8 cellular contexts compared by ENCODE assay signal in genomic region chr9:137454145-137454505, GRCh38. TPM values are rescaled to one million over a fixed set of nuclear protein-coding genes. Genes with fewer than 3 reads are reported as not detected.
DNase-seq lines count a peak whose midpoint lies in the region; ATAC-seq, FAIRE-seq and TF ChIP-seq lines count a peak whose summit lies in the region.

No MANE protein-coding gene starts in this region.

- H4K20me1 ChIP-seq in keratinocyte (ENCODE audit: control insufficient read depth, extremely low read depth, insufficient read depth, low read length): no peaks in the 10 kb centered on the region

- H3K4me1 ChIP-seq in HUES64 (ENCODE audit: insufficient read depth, low read length) (peaks cover 14% of the 10 kb centered on the region; the same call in 1 of the 2 replicates), ascending aorta (peaks cover 36 to 40% of the 10 kb centered on the region in 2 donors), keratinocyte (ENCODE audit: control insufficient read depth, extremely low read depth, insufficient read depth, low read length) (peaks cover 14% of the 10 kb centered on the region)

- intact Hi-C loops in ascending aorta (cut with DNase I): loop anchor here (10.0 kb wide), 1 partner anchor 151 kb away; the partner anchor contains the start of gene ARRDC1

- H3K4me3 ChIP-seq in HUES64 (ENCODE audit: low read length): peak overlapping the region; percentile 53
- peak overlapping the region; percentile 10 to 39 for H3K4me3 ChIP-seq in ascending aorta
- H3K4me3 ChIP-seq in keratinocyte (ENCODE audit: control insufficient read depth in 2 of 3, extremely low read depth in 1 of 3, insufficient read depth in 2 of 3, low read depth in 1 of 3, low read length in 3 of 3): peak overlapping the region; percentile 30 to 52 (median 51)

- H3K9me3 ChIP-seq in HUES64 (ENCODE audit: insufficient read depth, low read depth, low read length) (no peaks in the 10 kb centered on the region), ascending aorta (no peaks in the 10 kb centered on the region), keratinocyte (ENCODE audit: control insufficient read depth, low read depth, low read length) (no peaks in the 10 kb centered on the region)

- WGBS in HUES64: 5% methylated on average over 19 of the region's 21 CpGs

- peaks cover 7% of the 10 kb centered on the region for H3K79me2 ChIP-seq in keratinocyte (ENCODE audit: control insufficient read depth, insufficient read depth, low read length)

- H3K4me2 ChIP-seq in keratinocyte (ENCODE audit: control insufficient read depth, extremely low read depth, insufficient read depth, low read depth, low read length): peak overlapping the region; percentile 66

- H3K36me3 Mint-ChIP-seq in stimulated activated effector memory CD8-positive, alpha-beta T cell treated with anti-CD3 and anti-CD28 coated beads, Interleukin-12 subunit alpha, Interleukin-12 subunit beta, amount 100 ng/mL, for 72 hours: peaks cover 39% of the 10 kb centered on the region

- H3K27me3 ChIP-seq in HUES64 (ENCODE audit: insufficient read depth, low read length): no peaks in the 10 kb centered on the region
- no peaks in the 10 kb centered on the region for H3K27me3 ChIP-seq in ascending aorta
- H3K27me3 ChIP-seq in keratinocyte (ENCODE audit: control insufficient read depth, extremely low read depth, insufficient read depth, low read length): no peaks in the 10 kb centered on the region

- H3K9ac ChIP-seq in HUES64 (ENCODE audit: low read depth, low read length) (peak overlapping the region; percentile 64), keratinocyte (ENCODE audit: control insufficient read depth, extremely low read depth, insufficient read depth, low read length) (peak overlapping the region; percentile 37)

- no peak for TF ChIP-seq CTCF in C4-2B (conservative IDR thresholded peaks at IDR 0.05)
- no peak for TF ChIP-seq CTCF in ascending aorta (IDR thresholded peaks at IDR 0.05)
- TF ChIP-seq CTCF in keratinocyte (optimal IDR thresholded peaks at IDR 0.05 in 1 of 3, IDR thresholded peaks at IDR 0.05 in 1 of 3, conservative IDR thresholded peaks at IDR 0.05 in 1 of 3; ENCODE audit: extremely low read depth in 1 of 3, insufficient read depth in 2 of 3, low read length in 3 of 3): no peak
- no peak for TF ChIP-seq CTCF in D721Med (IDR thresholded peaks at IDR 0.05; ENCODE audit: insufficient read depth, missing control alignments)

- H3K4me3 Mint-ChIP-seq in stimulated activated effector memory CD8-positive, alpha-beta T cell treated with anti-CD3 and anti-CD28 coated beads, Interleukin-12 subunit alpha, Interleukin-12 subunit beta, amount 100 ng/mL, for 72 hours: peak overlapping the region; percentile 14

- H2AFZ ChIP-seq in keratinocyte (ENCODE audit: control insufficient read depth, low read length): peak overlapping the region; percentile 44

- peaks cover 36% of the 10 kb centered on the region for H3K36me3 ChIP-seq in HUES64 (ENCODE audit: insufficient read depth, low read length)
- peaks cover 31 to 47% of the 10 kb centered on the region in 2 donors for H3K36me3 ChIP-seq in ascending aorta
- H3K36me3 ChIP-seq in keratinocyte (ENCODE audit: control insufficient read depth in 2 of 2, extremely low read depth in 1 of 2, insufficient read depth in 2 of 2, low read length in 2 of 2): peaks cover 6 to 18% of the 10 kb centered on the region in 2 experiments

- DNase-seq in ascending aorta (ENCODE audit: low spot score in 2 of 2) (peak; percentile 9 to 78), keratinocyte (ENCODE audit: low read depth, low spot score) (no peak), NK-92 (lab: John Stamatoyannopoulos, UW; ENCODE audit: unreplicated experiment) (no peak), D721Med (ENCODE audit: insufficient read length, low spot score) (no peak)
- DNase-seq in stimulated activated effector memory CD8-positive, alpha-beta T cell treated with anti-CD3 and anti-CD28 coated beads, Interleukin-12 subunit alpha, Interleukin-12 subunit beta, amount 100 ng/mL, for 72 hours (ENCODE audit: low spot score in 2 of 2): peak in 1 of 2 donors; percentile 65

- H3K9me1 ChIP-seq in keratinocyte (ENCODE audit: control insufficient read depth, extremely low read depth, insufficient read depth, low read length): no peaks in the 10 kb centered on the region

- peaks cover 28% of the 10 kb centered on the region for H3K4me1 Mint-ChIP-seq in stimulated activated effector memory CD8-positive, alpha-beta T cell treated with anti-CD3 and anti-CD28 coated beads, Interleukin-12 subunit alpha, Interleukin-12 subunit beta, amount 100 ng/mL, for 72 hours

- H3K27ac ChIP-seq in C4-2B: peak overlapping the region; percentile 18
- peak overlapping the region; percentile 70 for H3K27ac ChIP-seq in HUES64 (ENCODE audit: low read depth, low read length)
- H3K27ac ChIP-seq in ascending aorta: peak overlapping the region; percentile 55 to 95
- H3K27ac ChIP-seq in keratinocyte (ENCODE audit: control insufficient read depth, insufficient read depth, low read length): no peak overlapping the region

- H3K27ac Mint-ChIP-seq in stimulated activated effector memory CD8-positive, alpha-beta T cell treated with anti-CD3 and anti-CD28 coated beads, Interleukin-12 subunit alpha, Interleukin-12 subunit beta, amount 100 ng/mL, for 72 hours: no peak overlapping the region

- dilution Hi-C loops in keratinocyte (cut with MboI; ENCODE audit: extremely low pct_ligation_motif_present, low sequenced_read_pairs): no loop called here

- no peaks in the 10 kb centered on the region for H3K9me3 Mint-ChIP-seq in stimulated activated effector memory CD8-positive, alpha-beta T cell treated with anti-CD3 and anti-CD28 coated beads, Interleukin-12 subunit alpha, Interleukin-12 subunit beta, amount 100 ng/mL, for 72 hours

- no peak for FAIRE-seq in keratinocyte (lab: Jason Lieb, UNC)
- no peak for FAIRE-seq in D721Med (lab: Jason Lieb, UNC)

- ATAC-seq in stimulated activated effector memory CD8-positive, alpha-beta T cell treated with anti-CD3 and anti-CD28 coated beads, Interleukin-12 subunit alpha, Interleukin-12 subunit beta, amount 100 ng/mL, for 72 hours: no peak
- no peak for ATAC-seq in HG03460 (IDR thresholded peaks at IDR 0.05; ENCODE audit: unreplicated experiment)

RNA-seq across cellular contexts. Expression of gene NSMF, which starts 5.0 kb away (rescaled TPM):
- polyA plus RNA-seq in HUES64 (2013, experiment 1 of 2): 41.1 TPM
- 46.5 TPM for polyA plus RNA-seq in HUES64 (2013, experiment 2 of 2)
- total RNA-seq in ascending aorta: 231 TPM
- 29.5 to 46.6 TPM (median 33.1 TPM) in 3 replicates for polyA plus RNA-seq in keratinocyte
- polyA plus RNA-seq in keratinocyte (2011; ENCODE audit: low read depth): 5.6 TPM
- polyA plus RNA-seq in keratinocyte (2011; cell fraction: cytosol; rRNA removed): 25.8 and 51.4 TPM in 2 replicates
- 97.1 and 113 TPM in 2 replicates for polyA plus RNA-seq in keratinocyte (2011; cell fraction: nucleus; rRNA removed)
- polyA plus RNA-seq in keratinocyte (2012; ENCODE audit: low replicate concordance): 23.0 and 34.1 TPM in 2 replicates
- polyA minus RNA-seq in keratinocyte: 28.3 to 102 TPM (median 39.7 TPM) in 3 replicates
- 67.9 TPM for polyA minus RNA-seq in keratinocyte (2011; cell fraction: cytosol; rRNA and poly(A)+ RNA removed)
- 34.3 and 39.8 TPM in 2 replicates for polyA minus RNA-seq in keratinocyte (2011; cell fraction: nucleus; rRNA and poly(A)+ RNA removed)

RNA-seq across cellular contexts. Expression of gene ENTPD8, which starts 13.0 kb away (rescaled TPM):
- 0.25 TPM for polyA plus RNA-seq in HUES64 (2013, experiment 1 of 2)
- 0.19 TPM for polyA plus RNA-seq in HUES64 (2013, experiment 2 of 2)
- total RNA-seq in ascending aorta: not detected
- polyA plus RNA-seq in keratinocyte: not detected in 3 replicates
- not detected for polyA plus RNA-seq in keratinocyte (2011; ENCODE audit: low read depth)
- not detected in 2 replicates for polyA plus RNA-seq in keratinocyte (2011; cell fraction: cytosol; rRNA removed)
- 0.05 TPM in 1 of 2 replicates, not detected in the other for polyA plus RNA-seq in keratinocyte (2011; cell fraction: nucleus; rRNA removed)
- polyA plus RNA-seq in keratinocyte (2012; ENCODE audit: low replicate concordance): not detected in 2 replicates
- not detected in 3 replicates for polyA minus RNA-seq in keratinocyte
- polyA minus RNA-seq in keratinocyte (2011; cell fraction: cytosol; rRNA and poly(A)+ RNA removed): not detected
- polyA minus RNA-seq in keratinocyte (2011; cell fraction: nucleus; rRNA and poly(A)+ RNA removed): not detected in 2 replicates

RNA-seq across cellular contexts. Expression of gene NOXA1, which starts 30.9 kb away (rescaled TPM):
- 0.25 TPM for polyA plus RNA-seq in HUES64 (2013, experiment 1 of 2)
- 0.32 TPM for polyA plus RNA-seq in HUES64 (2013, experiment 2 of 2)
- total RNA-seq in ascending aorta: 6.9 TPM
- 0.07 to 0.33 TPM (median 0.09 TPM) in 3 replicates for polyA plus RNA-seq in keratinocyte
- polyA plus RNA-seq in keratinocyte (2011; ENCODE audit: low read depth): 0.50 TPM
- polyA plus RNA-seq in keratinocyte (2011; cell fraction: cytosol; rRNA removed): 0.14 TPM in 1 of 2 replicates, not detected in the other
- polyA plus RNA-seq in keratinocyte (2011; cell fraction: nucleus; rRNA removed): 0.74 and 1.4 TPM in 2 replicates
- 0.13 and 0.86 TPM in 2 replicates for polyA plus RNA-seq in keratinocyte (2012; ENCODE audit: low replicate concordance)
- not detected in 3 replicates for polyA minus RNA-seq in keratinocyte
- polyA minus RNA-seq in keratinocyte (2011; cell fraction: cytosol; rRNA and poly(A)+ RNA removed): 1.2 TPM
- 0.63 and 0.93 TPM in 2 replicates for polyA minus RNA-seq in keratinocyte (2011; cell fraction: nucleus; rRNA and poly(A)+ RNA removed)

RNA-seq across cellular contexts. Expression of gene EXD3, which starts 31.2 kb away (rescaled TPM):
- polyA plus RNA-seq in HUES64 (2013, experiment 1 of 2): 4.1 TPM
- 6.3 TPM for polyA plus RNA-seq in HUES64 (2013, experiment 2 of 2)
- total RNA-seq in ascending aorta: 16.7 TPM
- 1.5 to 5.4 TPM (median 1.9 TPM) in 3 replicates for polyA plus RNA-seq in keratinocyte
- 3.9 TPM for polyA plus RNA-seq in keratinocyte (2011; ENCODE audit: low read depth)
- polyA plus RNA-seq in keratinocyte (2011; cell fraction: cytosol; rRNA removed): 0.94 and 3.9 TPM in 2 replicates
- 7.1 and 12.1 TPM in 2 replicates for polyA plus RNA-seq in keratinocyte (2011; cell fraction: nucleus; rRNA removed)
- polyA plus RNA-seq in keratinocyte (2012; ENCODE audit: low replicate concordance): 5.2 and 8.5 TPM in 2 replicates
- polyA minus RNA-seq in keratinocyte: 2.4 to 3.4 TPM (median 2.6 TPM) in 3 replicates
- polyA minus RNA-seq in keratinocyte (2011; cell fraction: cytosol; rRNA and poly(A)+ RNA removed): 5.4 TPM
- 3.8 and 5.1 TPM in 2 replicates for polyA minus RNA-seq in keratinocyte (2011; cell fraction: nucleus; rRNA and poly(A)+ RNA removed)

Comparison
In these comparisons a context has a peak if more than half of its experiments do, and no peak if none do; other contexts are left out.
1. DNase-seq: peak in ascending aorta (2 of 2); none in keratinocyte (single experiment), NK-92 (single experiment) and D721Med (single experiment).
2. Peak in every context shown above with its lines, with median percentiles within 50 percentile points of each other: H3K4me3 ChIP-seq.